Comparison of ENCODE assay signal across 12 cellular contexts in the genomic region with DNA sequence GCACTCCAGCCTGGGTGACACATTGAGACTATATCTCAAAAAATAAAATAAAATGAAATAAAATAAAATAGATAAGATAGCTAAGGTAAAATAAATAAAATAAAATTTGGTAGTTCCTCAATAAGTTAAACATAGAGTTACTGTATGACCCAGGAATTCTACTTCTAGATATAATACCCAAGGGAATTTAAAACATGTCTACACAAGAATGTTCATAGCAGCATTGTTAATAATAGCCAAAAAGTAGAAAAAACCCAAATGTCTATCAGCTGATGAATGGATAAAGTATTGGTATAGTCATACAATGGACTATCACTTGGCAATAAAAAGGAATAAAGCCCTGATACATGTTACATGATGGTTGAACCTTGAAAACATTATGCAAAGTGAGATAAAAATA.
"Had no signal": no experiment of that assay in that cellular context is flagged by ENCODE, and none has a peak within 500 bp of the region (broad histone marks: within the 10 kb centered on the region; RNA-seq: fewer than 3 reads in every experiment).

No MANE protein-coding gene starts in this region.

- H3K9me3 Mint-ChIP-seq: activated naive CD4-positive, alpha-beta T cell treated with anti-CD3 and anti-CD28 coated beads, Interleukin-2, amount 50 U/mL, for 72 hours; neural progenitor cell had no signal

- H3K4me1 ChIP-seq: neural progenitor cell, thyroid gland had no signal

- H3K27me3 ChIP-seq: hepatocyte, neural progenitor cell, ovary, thyroid gland had no signal

- DNase-seq: activated CD4-positive, alpha-beta T cell treated with anti-CD3 and anti-CD28 coated beads, Interleukin-2, amount 10 ng/mL, durations not matched to agents 7 days and 5 days; activated effector memory CD4-positive, alpha-beta T cell treated with Interleukin-2 at 50 U/mL for 16 hours; effector CD4-positive, alpha-beta T cell; ovary; stimulated activated CD4-positive, alpha-beta T cell treated with anti-CD3 and anti-CD28 coated beads, Interleukin-4, amount 100 ng/mL, for 24 hours; T-helper 1 cell; thyroid gland had no signal

- H3K4me2 ChIP-seq: hepatocyte, neural progenitor cell had no signal

- H3K4me3 ChIP-seq: coronary artery, hepatocyte, neural progenitor cell, ovary, thyroid gland had no signal

- H3K27ac Mint-ChIP-seq: activated CD4-positive, alpha-beta T cell treated with anti-CD3 and anti-CD28 coated beads, Interleukin-2, amount 10 ng/mL, durations not matched to agents 7 days and 5 days; mesothelial cell of epicardium; neural progenitor cell had no signal

- H3K4me1 Mint-ChIP-seq: activated CD4-positive, alpha-beta T cell treated with anti-CD3 and anti-CD28 coated beads, Interleukin-2, amount 10 ng/mL, durations not matched to agents 7 days and 5 days; mesothelial cell of epicardium; neural progenitor cell had no signal

- H2AFZ ChIP-seq: hepatocyte, neural progenitor cell had no signal

- H3K27me3 Mint-ChIP-seq: activated CD4-positive, alpha-beta T cell treated with anti-CD3 and anti-CD28 coated beads, Interleukin-2, amount 10 ng/mL, durations not matched to agents 7 days and 5 days had no signal

- H3K27ac ChIP-seq: coronary artery, hepatocyte, neural progenitor cell, ovary, thyroid gland had no signal

- ATAC-seq: activated naive CD4-positive, alpha-beta T cell treated with anti-CD3 and anti-CD28 coated beads, Interleukin-2, amount 50 U/mL, for 72 hours had no signal

- H3K4me3 Mint-ChIP-seq: activated CD4-positive, alpha-beta T cell treated with anti-CD3 and anti-CD28 coated beads, Interleukin-2, amount 10 ng/mL, durations not matched to agents 7 days and 5 days; mesothelial cell of epicardium; neural progenitor cell had no signal

- H3K36me3 ChIP-seq: ovary had no signal

- H3K9me3 ChIP-seq: ovary, thyroid gland had no signal

- H3K9ac ChIP-seq: neural progenitor cell had no signal
